ENCODE assay signal across 22 cellular contexts in genomic region chr6:13384506-13384905, GRCh38.
"Had no signal": no experiment of that assay in that cellular context is flagged by ENCODE, and none has a peak within 500 bp of the region (broad histone marks: within the 10 kb centered on the region; RNA-seq: fewer than 3 reads in every experiment).

No MANE protein-coding gene starts in this region.

- H3K4me3 Mint-ChIP-seq: activated CD8-positive, alpha-beta T cell treated with anti-CD3 and anti-CD28 coated beads for 36 hours; activated naive CD4-positive, alpha-beta T cell treated with anti-CD3 and anti-CD28 coated beads, Interleukin-2, amount 50 U/mL, for 24 hours; activated T-cell treated with anti-CD3 and anti-CD28 coated beads, Interleukin-2, amount 50 U/mL, for 4 hours; naive thymus-derived CD4-positive, alpha-beta T cell had no signal

- H3K36me3 Mint-ChIP-seq: activated naive CD4-positive, alpha-beta T cell treated with anti-CD3 and anti-CD28 coated beads, Interleukin-2, amount 50 U/mL, for 24 hours had no signal

- H3K36me3 ChIP-seq: breast epithelium, colonic mucosa, heart left ventricle, left ventricle myocardium inferior, suprapubic skin, tibial artery, upper lobe of right lung had no signal

- ATAC-seq: activated CD8-positive, alpha-beta T cell treated with anti-CD3 and anti-CD28 coated beads for 36 hours; activated T-cell treated with anti-CD3 and anti-CD28 coated beads, Interleukin-2, amount 50 U/mL, for 4 hours; foreskin keratinocyte; naive thymus-derived CD4-positive, alpha-beta T cell; upper lobe of right lung had no signal

- H3K27me3 Mint-ChIP-seq: activated CD8-positive, alpha-beta T cell treated with anti-CD3 and anti-CD28 coated beads for 36 hours; activated naive CD4-positive, alpha-beta T cell treated with anti-CD3 and anti-CD28 coated beads, Interleukin-2, amount 50 U/mL, for 24 hours; naive thymus-derived CD4-positive, alpha-beta T cell had no signal

- H3K9me3 ChIP-seq: breast epithelium, colonic mucosa, left ventricle myocardium inferior, suprapubic skin, tibial artery, upper lobe of right lung had no signal

- H3K9me3 Mint-ChIP-seq: activated naive CD4-positive, alpha-beta T cell treated with anti-CD3 and anti-CD28 coated beads, Interleukin-2, amount 50 U/mL, for 24 hours; activated T-cell treated with anti-CD3 and anti-CD28 coated beads, Interleukin-2, amount 50 U/mL, for 4 hours had no signal

- H3K4me1 ChIP-seq: breast epithelium, foreskin keratinocyte had no signal

- DNase-seq: activated CD4-positive, alpha-beta T cell treated with anti-CD3 and anti-CD28 coated beads, Interleukin-2, amount 50 U/mL, for 1 hour; activated CD8-positive, alpha-beta T cell treated with anti-CD3 and anti-CD28 coated beads for 36 hours; activated T-cell treated with anti-CD3 and anti-CD28 coated beads, Interleukin-2, amount 50 U/mL, for 4 hours; colonic mucosa; effector memory CD4-positive, alpha-beta T cell; foreskin keratinocyte; left ventricle myocardium inferior; naive thymus-derived CD4-positive, alpha-beta T cell; right cardiac atrium; stimulated activated CD4-positive, alpha-beta T cell treated with anti-CD3 and anti-CD28 coated beads, Interleukin-15, amount 100 ng/mL, for 24 hours; stimulated activated CD4-positive, alpha-beta T cell treated with anti-CD3 and anti-CD28 coated beads, Interleukin-2, amount 100 ng/mL, for 24 hours; stimulated activated naive CD4-positive, alpha-beta T cell; T-helper 2 cell; tibial artery; upper lobe of right lung had no signal

- H3K27me3 ChIP-seq: breast epithelium, colonic mucosa, dorsolateral prefrontal cortex, foreskin keratinocyte, heart left ventricle, suprapubic skin, tibial artery, upper lobe of right lung had no signal

- H3K4me3 ChIP-seq: breast epithelium, colonic mucosa, dorsolateral prefrontal cortex, heart left ventricle, left ventricle myocardium inferior, lung, suprapubic skin, tibial artery, upper lobe of right lung had no signal

- H3K27ac Mint-ChIP-seq: activated CD8-positive, alpha-beta T cell treated with anti-CD3 and anti-CD28 coated beads for 36 hours; activated naive CD4-positive, alpha-beta T cell treated with anti-CD3 and anti-CD28 coated beads, Interleukin-2, amount 50 U/mL, for 24 hours; activated T-helper 2 cell treated with anti-CD3 and anti-CD28 coated beads, Interferon-gamma antibody, Interleukin-2, Interleukin-4, amounts not matched to agents 10 μg/mL and 5 μg/mL and 100 μg/mL, durations not matched to agents 14 hours and 24 hours and 36 hours had no signal

- H3K27ac ChIP-seq: colonic mucosa, foreskin keratinocyte, left ventricle myocardium inferior, suprapubic skin had no signal
